ENCODE assay signal across 11 cellular contexts in genomic region chr3:52004906-52005395, GRCh38. TPM values are rescaled to one million over a fixed set of nuclear protein-coding genes. Genes with fewer than 3 reads are reported as not detected.
DNase-seq lines count a peak whose midpoint lies in the region; ATAC-seq and TF ChIP-seq lines count a peak whose summit lies in the region.
"Had no signal": no experiment of that assay in that cellular context is flagged by ENCODE, and none has a peak within 500 bp of the region (broad histone marks: within the 10 kb centered on the region; RNA-seq: fewer than 3 reads in every experiment).

No MANE protein-coding gene starts in this region.

- H3K9ac ChIP-seq in BLaER1 (peak overlapping the region; percentile 48), neural progenitor cell (no peak overlapping the region)

- 85 to 88% methylated on average over 4 of the region's 4 CpGs for WGBS in thyroid gland, 2 donors

- H3K4me1 Mint-ChIP-seq in neural progenitor cell: peaks cover 61% of the 10 kb centered on the region

- H3K36me3 ChIP-seq in BLaER1: no peaks in the 10 kb centered on the region
- no peaks in the 10 kb centered on the region for H3K36me3 ChIP-seq in neural progenitor cell
- H3K36me3 ChIP-seq in thyroid gland: no peaks in the 10 kb centered on the region
- H3K36me3 ChIP-seq: neutrophil had no signal

- peak overlapping the region; percentile 70 for H3K4me3 Mint-ChIP-seq in neural progenitor cell

- no peak overlapping the region for H2AFZ ChIP-seq in neural progenitor cell (replicated peaks)

- ATAC-seq in Right ventricle myocardium superior (ENCODE audit: poor library complexity): peak; percentile 5

- H3K27me3 Mint-ChIP-seq in neural progenitor cell (ENCODE audit: insufficient read depth, low read depth): no peaks in the 10 kb centered on the region

- DNase-seq in NCI-H524 treated with DMSO at 0.1 percent for 48 hours (lab: John Stamatoyannopoulos, UW): peak; percentile 41
- no peak for DNase-seq in Right ventricle myocardium superior
- peak; percentile 29 for DNase-seq in neural progenitor cell (ENCODE audit: low spot score)
- DNase-seq in NCI-H1092 (lab: John Stamatoyannopoulos, UW): no peak
- DNase-seq in SHP77 treated with DMSO at 0.1 percent for 48 hours (lab: John Stamatoyannopoulos, UW): no peak
- no peak for DNase-seq in thyroid gland
- no peak for DNase-seq in activated naive CD4-positive, alpha-beta T cell treated with anti-CD3 and anti-CD28 coated beads, Interleukin-2, amount 50 U/mL, for 16 hours
- DNase-seq: activated effector memory CD4-positive, alpha-beta T cell treated with anti-CD3 and anti-CD28 coated beads, Interleukin-2, amount 50 U/mL, for 16 hours had no signal

- H3K4me1 ChIP-seq in BLaER1: peaks cover 54% of the 10 kb centered on the region
- H3K4me1 ChIP-seq in neural progenitor cell: peaks cover 47% of the 10 kb centered on the region
- H3K4me1 ChIP-seq in thyroid gland: peaks cover 6 to 22% of the 10 kb centered on the region in 2 donors

- H3K36me3 Mint-ChIP-seq in neural progenitor cell: no peaks in the 10 kb centered on the region

- H3K9me3 Mint-ChIP-seq in neural progenitor cell: no peaks in the 10 kb centered on the region

- TF ChIP-seq POLR2A in thyroid gland (IDR thresholded peaks at IDR 0.05): no peak

- peaks cover 28% of the 10 kb centered on the region for H3F3A ChIP-seq in neural progenitor cell (ENCODE audit: low read depth)

- intact Hi-C loops in Right ventricle myocardium superior (cut with DNase I): loop anchor here (2.0 to 10.0 kb wide), 3 partner anchors 47 to 340 kb away; no protein-coding TSS in a partner anchor
- intact Hi-C loops in thyroid gland (cut with DNase I): loop anchor here (5.0 kb wide), 1 partner anchor 57 kb away; no protein-coding TSS in a partner anchor

- no peaks in the 10 kb centered on the region for H4K20me1 ChIP-seq in BLaER1
- H4K20me1 ChIP-seq in neural progenitor cell (ENCODE audit: low read depth): no peaks in the 10 kb centered on the region

- TF ChIP-seq CTCF in neural progenitor cell (IDR thresholded peaks at IDR 0.05) (no peak), thyroid gland (IDR thresholded peaks at IDR 0.05) (no peak)

- H3K27ac ChIP-seq in BLaER1 (peak overlapping the region; percentile 64), neural progenitor cell (no peak overlapping the region), thyroid gland (peak overlapping the region in 1 of 3 donors; percentile 47)
- H3K27ac ChIP-seq: neutrophil had no signal

- H3K4me2 ChIP-seq in BLaER1: peak overlapping the region; percentile 76
- peak overlapping the region; percentile 72 for H3K4me2 ChIP-seq in neural progenitor cell

- H3K9me3 ChIP-seq in BLaER1 (no peaks in the 10 kb centered on the region), neural progenitor cell (ENCODE audit: low read depth) (no peaks in the 10 kb centered on the region), thyroid gland (no peaks in the 10 kb centered on the region)
- H3K9me3 ChIP-seq: body of pancreas, neutrophil had no signal

- H3K4me3 ChIP-seq in BLaER1: no peak overlapping the region
- H3K4me3 ChIP-seq in neural progenitor cell: no peak overlapping the region
- H3K4me3 ChIP-seq in thyroid gland (replicated peaks in 1 of 3): no peak overlapping the region
- H3K4me3 ChIP-seq: body of pancreas had no signal

- H3K27me3 ChIP-seq in BLaER1 (no peaks in the 10 kb centered on the region), neural progenitor cell (no peaks in the 10 kb centered on the region), thyroid gland (no peaks in the 10 kb centered on the region)
- H3K27me3 ChIP-seq: body of pancreas, neutrophil had no signal

- H3K27ac Mint-ChIP-seq in neural progenitor cell: peak overlapping the region; percentile 66

- no peaks in the 10 kb centered on the region for H3K79me2 ChIP-seq in neural progenitor cell (ENCODE audit: low read depth)

RNA-seq across cellular contexts. Expression of gene RPL29, which starts 9.3 kb away (rescaled TPM):
- 594 TPM for total RNA-seq in Right ventricle myocardium superior
- 1,431 and 2,019 TPM in 2 replicates for total RNA-seq in neural progenitor cell (ENCODE audit: low replicate concordance)
- 1,000 to 10,000 TPM in 3 of 4 donors, 100 to 1,000 TPM in 1; 826 to 1,348 (median 1,271) TPM for total RNA-seq in thyroid gland

RNA-seq across cellular contexts. Expression of gene ACY1, which starts 21.6 kb away (rescaled TPM):
- total RNA-seq in Right ventricle myocardium superior: 23.2 TPM
- total RNA-seq in neural progenitor cell (ENCODE audit: low replicate concordance): 17.3 and 31.8 TPM in 2 replicates
- 10 to 100 TPM; 34.9 to 98.8 (median 77.6) TPM for total RNA-seq in thyroid gland

RNA-seq across cellular contexts. Expression of gene ABHD14A, which starts 30.1 kb away (rescaled TPM):
- total RNA-seq in Right ventricle myocardium superior: 27.5 TPM
- total RNA-seq in neural progenitor cell (ENCODE audit: low replicate concordance): 4.0 and 14.7 TPM in 2 replicates
- 10 to 100 TPM; 20.0 to 91.9 (median 49.3) TPM for total RNA-seq in thyroid gland

RNA-seq across cellular contexts. Expression of gene ABHD14B, which starts 31.1 kb away (rescaled TPM):
- 12.6 TPM for total RNA-seq in Right ventricle myocardium superior
- total RNA-seq in neural progenitor cell (ENCODE audit: low replicate concordance): 6.0 and 8.3 TPM in 2 replicates
- total RNA-seq in thyroid gland: 10 to 100 TPM; 64.5 to 94.9 (median 87.8) TPM

RNA-seq across cellular contexts. Expression of gene PCBP4, which starts 37.7 kb away (rescaled TPM):
- total RNA-seq in Right ventricle myocardium superior (64.1 TPM), neural progenitor cell (ENCODE audit: low replicate concordance) (30.5 and 82.3 TPM in 2 replicates), thyroid gland (10 to 100 TPM; 22.2 to 66.2 (median 41.1) TPM)

Comparison
In these comparisons a context has a peak if more than half of its experiments do, and no peak if none do; other contexts are left out.
1. DNase-seq: peak in NCI-H524 treated with DMSO at 0.1 percent for 48 hours (single experiment) and neural progenitor cell (single experiment); none in Right ventricle myocardium superior (single experiment), NCI-H1092 (single experiment), SHP77 treated with DMSO at 0.1 percent for 48 hours (single experiment), thyroid gland (0 of 2) and activated naive CD4-positive, alpha-beta T cell treated with anti-CD3 and anti-CD28 coated beads, Interleukin-2, amount 50 U/mL, for 16 hours (single experiment).